Comparison of ENCODE assay signal across 31 cellular contexts in genomic region chr3:66581261-66581660, GRCh38.
"Had no signal": no experiment of that assay in that cellular context is flagged by ENCODE, and none has a peak within 500 bp of the region (broad histone marks: within the 10 kb centered on the region; RNA-seq: fewer than 3 reads in every experiment).

No MANE protein-coding gene starts in this region.

- DNase-seq: activated CD4-positive, alpha-beta memory T cell treated with anti-CD3 and anti-CD28 coated beads, Interleukin-2, amount 10 ng/mL, durations not matched to agents 7 days and 5 days; activated CD4-positive, alpha-beta T cell treated with anti-CD3 and anti-CD28 coated beads for 1 hour; activated CD4-positive, alpha-beta T cell treated with anti-CD3 and anti-CD28 coated beads for 4 hours; activated CD4-positive, alpha-beta T cell treated with anti-CD3 and anti-CD28 coated beads, Interleukin-2, amount 10 ng/mL, durations not matched to agents 7 days and 5 days; activated CD4-positive, alpha-beta T cell treated with anti-CD3 and anti-CD28 coated beads, Interleukin-2, amount 50 U/mL, for 4 hours; activated CD8-positive, alpha-beta memory T cell treated with anti-CD3 and anti-CD28 coated beads, Interleukin-2, amount 50 U/mL, for 48 hours; activated gamma-delta T cell; activated naive CD4-positive, alpha-beta T cell; activated naive CD4-positive, alpha-beta T cell treated with anti-CD3 and anti-CD28 coated beads, Interleukin-2, amount 10 ng/mL, durations not matched to agents 7 days and 5 days; activated naive CD8-positive, alpha-beta T cell treated with anti-CD3 and anti-CD28 coated beads for 36 hours; activated naive CD8-positive, alpha-beta T cell treated with anti-CD3 and anti-CD28 coated beads, Interleukin-2, amount 50 U/mL, for 24 hours; activated T-cell treated with anti-CD3 and anti-CD28 coated beads for 4 hours; activated T-cell treated with anti-CD3 and anti-CD28 coated beads, Interleukin-2, amount 50 U/mL, for 24 hours; activated T-cell treated with anti-CD3 and anti-CD28 coated beads, Interleukin-2, amount 50 U/mL, for 72 hours; adrenal gland; amygdala; aorta; body of pancreas; central memory CD4-positive, alpha-beta T cell; cerebellar nuclear complex; dorsolateral prefrontal cortex; effector memory CD4-positive, alpha-beta T cell; endodermal cell; foreskin fibroblast; T-helper 2 cell had no signal

- H3K27ac Mint-ChIP-seq: activated CD4-positive, alpha-beta memory T cell treated with anti-CD3 and anti-CD28 coated beads, Interleukin-2, amount 10 ng/mL, durations not matched to agents 7 days and 5 days; activated CD4-positive, alpha-beta T cell treated with anti-CD3 and anti-CD28 coated beads, Interleukin-2, amount 10 ng/mL, durations not matched to agents 7 days and 5 days; activated naive CD4-positive, alpha-beta T cell treated with anti-CD3 and anti-CD28 coated beads, Interleukin-2, amount 10 ng/mL, durations not matched to agents 7 days and 5 days; activated naive CD8-positive, alpha-beta T cell treated with anti-CD3 and anti-CD28 coated beads for 36 hours; activated naive CD8-positive, alpha-beta T cell treated with anti-CD3 and anti-CD28 coated beads, Interleukin-2, amount 50 U/mL, for 24 hours; activated T-cell treated with anti-CD3 and anti-CD28 coated beads, Interleukin-2, amount 50 U/mL, for 24 hours; activated T-cell treated with anti-CD3 and anti-CD28 coated beads, Interleukin-2, amount 50 U/mL, for 72 hours; dendritic cell treated with granulocyte-macrophage colony-stimulating factor and Interleukin-4, amounts not matched to agents 40 ng/mL and 50 ng/mL, for 4 days; endodermal cell; WTC11 had no signal

- H3K4me3 ChIP-seq: adrenal gland, body of pancreas, cardiac muscle cell, coronary artery, dorsolateral prefrontal cortex had no signal

- H3K4me3 Mint-ChIP-seq: activated CD4-positive, alpha-beta memory T cell treated with anti-CD3 and anti-CD28 coated beads, Interleukin-2, amount 10 ng/mL, durations not matched to agents 7 days and 5 days; activated CD4-positive, alpha-beta T cell treated with anti-CD3 and anti-CD28 coated beads, Interleukin-2, amount 10 ng/mL, durations not matched to agents 7 days and 5 days; activated naive CD4-positive, alpha-beta T cell treated with anti-CD3 and anti-CD28 coated beads, Interleukin-2, amount 10 ng/mL, durations not matched to agents 7 days and 5 days; activated naive CD8-positive, alpha-beta T cell treated with anti-CD3 and anti-CD28 coated beads for 36 hours; activated naive CD8-positive, alpha-beta T cell treated with anti-CD3 and anti-CD28 coated beads, Interleukin-2, amount 50 U/mL, for 24 hours; activated T-cell treated with anti-CD3 and anti-CD28 coated beads, Interleukin-2, amount 50 U/mL, for 24 hours; activated T-cell treated with anti-CD3 and anti-CD28 coated beads, Interleukin-2, amount 50 U/mL, for 72 hours; dendritic cell treated with granulocyte-macrophage colony-stimulating factor and Interleukin-4, amounts not matched to agents 40 ng/mL and 50 ng/mL, for 4 days; endodermal cell; WTC11 had no signal

- H3K4me1 ChIP-seq: adrenal gland, body of pancreas had no signal

- FAIRE-seq: frontal cortex had no signal

- H3K27ac ChIP-seq: adrenal gland, body of pancreas, cardiac muscle cell, coronary artery, dorsolateral prefrontal cortex had no signal

- H3K36me3 ChIP-seq: adrenal gland, cardiac muscle cell had no signal

- H3K36me3 Mint-ChIP-seq: activated naive CD4-positive, alpha-beta T cell treated with anti-CD3 and anti-CD28 coated beads, Interleukin-2, amount 10 ng/mL, durations not matched to agents 7 days and 5 days; activated naive CD8-positive, alpha-beta T cell treated with anti-CD3 and anti-CD28 coated beads for 36 hours had no signal

- ATAC-seq: activated naive CD8-positive, alpha-beta T cell treated with anti-CD3 and anti-CD28 coated beads, Interleukin-2, amount 50 U/mL, for 24 hours; activated T-cell treated with anti-CD3 and anti-CD28 coated beads, Interleukin-2, amount 50 U/mL, for 72 hours; body of pancreas; esophagus mucosa; WTC11 had no signal

- H3K27me3 ChIP-seq: adrenal gland, body of pancreas, cardiac muscle cell, dorsolateral prefrontal cortex had no signal

- H3K4me1 Mint-ChIP-seq: endodermal cell had no signal

- H3K9me3 ChIP-seq: adrenal gland, body of pancreas had no signal
